In the genomic region with DNA sequence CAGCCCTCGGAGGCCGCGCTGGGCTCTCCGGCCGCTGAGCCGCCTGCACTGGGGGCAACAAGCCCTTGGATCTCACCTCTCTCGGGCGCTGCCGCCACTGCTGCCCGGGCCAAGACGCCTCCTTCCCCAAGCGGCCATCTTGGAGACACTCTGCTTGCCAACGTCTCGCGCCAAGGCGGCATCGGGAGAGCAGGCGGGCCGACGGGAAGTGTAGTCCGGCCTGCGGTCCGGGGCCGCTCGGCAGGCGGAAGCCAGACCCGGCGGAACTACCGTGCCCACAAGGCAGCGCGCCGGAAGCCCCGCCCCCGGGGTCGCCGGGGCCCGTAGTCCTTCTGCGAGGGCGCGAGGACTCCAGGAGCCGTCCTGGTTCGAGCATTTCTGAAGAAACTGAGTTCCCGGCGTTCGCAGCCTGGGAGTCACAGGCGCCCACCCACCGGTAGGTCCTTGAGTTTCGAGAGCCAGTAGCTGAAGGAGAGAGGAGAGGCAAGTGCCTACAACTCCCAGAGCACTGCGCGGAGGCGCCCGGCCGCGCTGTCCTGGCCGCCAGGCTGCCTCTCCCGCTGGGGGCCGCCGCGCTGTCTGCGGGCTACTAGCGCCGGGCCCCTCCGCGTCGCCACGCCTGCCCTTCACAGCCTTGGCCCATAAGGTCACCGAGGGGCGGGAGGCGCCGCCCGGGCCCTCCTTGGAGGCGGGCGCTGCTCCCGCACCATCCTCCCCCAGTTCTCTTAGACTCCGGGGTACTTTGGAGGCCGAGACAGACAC, we compare ENCODE assay signal across 8 cellular contexts. TPM values are rescaled to one million over a fixed set of nuclear protein-coding genes. Genes with fewer than 3 reads are reported as not detected.
DNase-seq lines count a peak whose midpoint lies in the region; ATAC-seq, FAIRE-seq and TF ChIP-seq lines count a peak whose summit lies in the region.

TSS of gene TMEM11 (minus strand) at position 147 of the 762 bp plus-strand sequence. CDS start at position 138, 9 bp downstream.

- WGBS in pancreas, 2 donors: 0% methylated on average over 60 to 76 of the region's 76 CpGs
- 0 to 2% methylated on average over 9 to 10 of the region's 76 CpGs for WGBS in thyroid gland, 2 donors

- peak in 1 of 2 donors; percentile 82 for TF ChIP-seq POLR2A in thyroid gland (IDR thresholded peaks at IDR 0.05)

- H3K4me3 ChIP-seq in GM12875 (ENCODE audit: low read depth, low read length) (peak within 1 kb of the TSS; percentile 100), pancreas (peak within 1 kb of the TSS; percentile 97 to 100 (median 99)), thyroid gland (replicated peaks in 1 of 3) (peak within 1 kb of the TSS; percentile 67 to 97 (median 86))

- intact Hi-C loops in Right ventricle myocardium inferior (cut with DNase I) (loop anchor here (2.0 to 5.0 kb wide), 4 partner anchors 39 to 172 kb away; partner anchors contain the start of genes DHRS7B, NATD1 and USP22), pancreas (cut with DNase I) (no loop called here), thyroid gland (cut with DNase I) (loop anchor here (5.0 to 10.0 kb wide), 2 partner anchors 89 to 172 kb away; partner anchors contain the start of genes DHRS7B and USP22)

- no peak for FAIRE-seq in pancreas (lab: Jason Lieb, UNC)

- peaks cover 5 to 26% (median 11%) of the 10 kb centered on the region in 3 donors for H3K4me1 ChIP-seq in pancreas
- peaks cover 47 to 53% of the 10 kb centered on the region in 2 donors for H3K4me1 ChIP-seq in thyroid gland

- H3K27me3 ChIP-seq in pancreas: no peaks in the 10 kb centered on the region
- no peaks in the 10 kb centered on the region for H3K27me3 ChIP-seq in thyroid gland

- ATAC-seq in HG02763 (IDR thresholded peaks at IDR 0.05; ENCODE audit: unreplicated experiment) (peak; percentile 84), Right ventricle myocardium inferior (peak; percentile 96), pancreas (peak; percentile 95 to 98 (median 96))

- H3K9me3 ChIP-seq in pancreas (no peaks in the 10 kb centered on the region), thyroid gland (no peaks in the 10 kb centered on the region)

- H3K36me3 ChIP-seq in pancreas (no peaks in the 10 kb centered on the region), thyroid gland (no peaks in the 10 kb centered on the region)

- no peak for TF ChIP-seq CTCF in GM12875 (IDR thresholded peaks at IDR 0.05; ENCODE audit: borderline replicate concordance, insufficient read depth, low read depth, low read length)
- TF ChIP-seq CTCF in pancreas (IDR thresholded peaks at IDR 0.05): no peak
- TF ChIP-seq CTCF in thyroid gland (IDR thresholded peaks at IDR 0.05): peak in 2 of 6 experiments; percentile 2 to 25

- DNase-seq in NCI-H1417 (lab: John Stamatoyannopoulos, UW): peak; percentile 88 to 93 (median 91)
- DNase-seq in SW 1271 (lab: John Stamatoyannopoulos, UW): peak; percentile 92 to 95
- DNase-seq in activated naive CD8-positive, alpha-beta T cell treated with anti-CD3 and anti-CD28 coated beads, Interleukin-2, amount 50 U/mL, for 16 hours (ENCODE audit: low read depth, low spot score): peak; percentile 86
- peak; percentile 99 for DNase-seq in Right ventricle myocardium inferior (ENCODE audit: missing footprints)
- DNase-seq in pancreas: peak; percentile 93 to 99 (median 96)
- peak; percentile 97 to 98 for DNase-seq in thyroid gland

- H3K27ac ChIP-seq in pancreas (peak within 1 kb of the TSS; percentile 90 to 97 (median 92)), thyroid gland (peak within 1 kb of the TSS; percentile 77 to 96 (median 90))

RNA-seq across cellular contexts. Expression of gene TMEM11, which starts in this region (rescaled TPM):
- total RNA-seq in Right ventricle myocardium inferior: 35.3 TPM
- total RNA-seq in pancreas: 10 to 100 TPM in 1 of 6 donors, 1 to 10 TPM in 5; 6.1 to 10.6 (median 9.1) TPM
- polyA plus RNA-seq in pancreas: 10 to 100 TPM; 11.9 to 16.0 TPM
- total RNA-seq in thyroid gland: 10 to 100 TPM; 20.7 to 35.7 (median 24.7) TPM

Comparison
In these comparisons a context has a peak if more than half of its experiments do, and no peak if none do; other contexts are left out.
1. Peak in every context shown above with its lines: DNase-seq, ATAC-seq, H3K4me3 ChIP-seq and H3K27ac ChIP-seq.
2. intact Hi-C loops: an anchor here in Right ventricle myocardium inferior (2.0 to 5.0 kb wide) and thyroid gland (5.0 to 10.0 kb wide); none called in pancreas.